In the genomic region with DNA sequence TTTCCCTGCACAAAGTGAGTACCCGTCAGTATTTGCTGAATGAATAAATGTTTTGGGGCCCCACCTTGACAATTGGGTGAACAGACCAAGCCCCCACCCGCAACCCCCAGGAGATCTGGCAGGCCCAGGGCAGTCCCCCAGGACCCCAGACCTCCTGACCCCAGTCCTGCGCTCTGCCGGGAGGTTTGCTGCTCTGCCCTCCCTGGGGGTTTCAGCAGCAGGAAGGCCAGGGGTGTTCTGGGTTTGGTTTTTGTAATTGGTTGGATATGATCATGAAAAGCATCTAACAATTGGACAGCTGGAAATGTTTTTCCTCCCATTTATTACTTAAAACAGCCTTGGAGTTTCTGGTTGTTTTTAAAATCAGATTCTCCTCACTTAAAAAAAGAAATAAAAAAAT, we compare ENCODE assay signal across 3 cellular contexts.
A peak's percentile ranks its signal among the peaks of the same experiment; 100 is the strongest.
TF ChIP-seq lines count a peak whose summit lies in the region.

No MANE protein-coding gene starts in this region.

TF ChIP-seq in SK-N-SH, 30 proteins besides CTCF, POLR2A, EP300 and RAD21 (continues in another document):
- no peak for TF ChIP-seq REST (IDR thresholded peaks at IDR 0.05; ENCODE audit: low read depth, low read length)
- TF ChIP-seq JUND (IDR thresholded peaks at IDR 0.05) = no peak
- TF ChIP-seq, protein P1, sequence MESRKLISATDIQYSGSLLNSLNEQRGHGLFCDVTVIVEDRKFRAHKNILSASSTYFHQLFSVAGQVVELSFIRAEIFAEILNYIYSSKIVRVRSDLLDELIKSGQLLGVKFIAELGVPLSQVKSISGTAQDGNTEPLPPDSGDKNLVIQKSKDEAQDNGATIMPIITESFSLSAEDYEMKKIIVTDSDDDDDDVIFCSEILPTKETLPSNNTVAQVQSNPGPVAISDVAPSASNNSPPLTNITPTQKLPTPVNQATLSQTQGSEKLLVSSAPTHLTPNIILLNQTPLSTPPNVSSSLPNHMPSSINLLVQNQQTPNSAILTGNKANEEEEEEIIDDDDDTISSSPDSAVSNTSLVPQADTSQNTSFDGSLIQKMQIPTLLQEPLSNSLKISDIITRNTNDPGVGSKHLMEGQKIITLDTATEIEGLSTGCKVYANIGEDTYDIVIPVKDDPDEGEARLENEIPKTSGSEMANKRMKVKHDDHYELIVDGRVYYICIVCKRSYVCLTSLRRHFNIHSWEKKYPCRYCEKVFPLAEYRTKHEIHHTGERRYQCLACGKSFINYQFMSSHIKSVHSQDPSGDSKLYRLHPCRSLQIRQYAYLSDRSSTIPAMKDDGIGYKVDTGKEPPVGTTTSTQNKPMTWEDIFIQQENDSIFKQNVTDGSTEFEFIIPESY (IDR thresholded peaks at IDR 0.05; ENCODE audit: borderline replicate concordance, low read depth) = no peak
- no peak for TF ChIP-seq TCF12 (IDR thresholded peaks at IDR 0.05)
- TF ChIP-seq MEF2A (IDR thresholded peaks at IDR 0.05; ENCODE audit: borderline replicate concordance, low read depth) = no peak
- no peak for TF ChIP-seq RFX5 (IDR thresholded peaks at IDR 0.05; ENCODE audit: low read length)
- no peak for TF ChIP-seq NRF1 (IDR thresholded peaks at IDR 0.05; ENCODE audit: low read depth, low read length)
- no peak for TF ChIP-seq EZH2phosphoT487 (IDR thresholded peaks at IDR 0.05; ENCODE audit: borderline replicate concordance, low read depth)
- peak; percentile 64 for TF ChIP-seq RCOR1 (IDR thresholded peaks at IDR 0.05; ENCODE audit: low read length)
- TF ChIP-seq GATA2 (CRISPR knock-in tag; IDR thresholded peaks at IDR 0.05) = peak; percentile 68
- no peak for TF ChIP-seq POLR2AphosphoS5 (IDR thresholded peaks at IDR 0.05; ENCODE audit: low read depth, low read length)
- no peak for TF ChIP-seq SMC3 (IDR thresholded peaks at IDR 0.05; ENCODE audit: low read depth, low read length)
- TF ChIP-seq RXRA (IDR thresholded peaks at IDR 0.05; ENCODE audit: borderline replicate concordance, low read depth) = no peak
- no peak for TF ChIP-seq FOSL2 (IDR thresholded peaks at IDR 0.05; ENCODE audit: borderline replicate concordance, low read depth)

TF ChIP-seq in SK-N-SH treated with all-trans-retinoic acid at 6 μM for 48 hours, 23 proteins besides CTCF, POLR2A, EP300 and RAD21 (continued from another document):
- TF ChIP-seq CSRNP3 (CRISPR knock-in tag; IDR thresholded peaks at IDR 0.05) = no peak
- no peak for TF ChIP-seq ZNF565 (CRISPR knock-in tag; conservative IDR thresholded peaks at IDR 0.05; ENCODE audit: low read depth)
- no peak for TF ChIP-seq CSDC2 (CRISPR knock-in tag; IDR thresholded peaks at IDR 0.05)
- no peak for TF ChIP-seq GLIS3 (CRISPR knock-in tag; IDR thresholded peaks at IDR 0.05)

TF ChIP-seq in H1, 55 proteins besides CTCF, POLR2A, EP300 and RAD21 (continued from another document):
- TF ChIP-seq, protein P2, sequence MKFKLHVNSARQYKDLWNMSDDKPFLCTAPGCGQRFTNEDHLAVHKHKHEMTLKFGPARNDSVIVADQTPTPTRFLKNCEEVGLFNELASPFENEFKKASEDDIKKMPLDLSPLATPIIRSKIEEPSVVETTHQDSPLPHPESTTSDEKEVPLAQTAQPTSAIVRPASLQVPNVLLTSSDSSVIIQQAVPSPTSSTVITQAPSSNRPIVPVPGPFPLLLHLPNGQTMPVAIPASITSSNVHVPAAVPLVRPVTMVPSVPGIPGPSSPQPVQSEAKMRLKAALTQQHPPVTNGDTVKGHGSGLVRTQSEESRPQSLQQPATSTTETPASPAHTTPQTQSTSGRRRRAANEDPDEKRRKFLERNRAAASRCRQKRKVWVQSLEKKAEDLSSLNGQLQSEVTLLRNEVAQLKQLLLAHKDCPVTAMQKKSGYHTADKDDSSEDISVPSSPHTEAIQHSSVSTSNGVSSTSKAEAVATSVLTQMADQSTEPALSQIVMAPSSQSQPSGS (IDR thresholded peaks at IDR 0.05; ENCODE audit: low read length) = no peak
